Comparison of ENCODE assay signal across 9 cellular contexts in the genomic region with DNA sequence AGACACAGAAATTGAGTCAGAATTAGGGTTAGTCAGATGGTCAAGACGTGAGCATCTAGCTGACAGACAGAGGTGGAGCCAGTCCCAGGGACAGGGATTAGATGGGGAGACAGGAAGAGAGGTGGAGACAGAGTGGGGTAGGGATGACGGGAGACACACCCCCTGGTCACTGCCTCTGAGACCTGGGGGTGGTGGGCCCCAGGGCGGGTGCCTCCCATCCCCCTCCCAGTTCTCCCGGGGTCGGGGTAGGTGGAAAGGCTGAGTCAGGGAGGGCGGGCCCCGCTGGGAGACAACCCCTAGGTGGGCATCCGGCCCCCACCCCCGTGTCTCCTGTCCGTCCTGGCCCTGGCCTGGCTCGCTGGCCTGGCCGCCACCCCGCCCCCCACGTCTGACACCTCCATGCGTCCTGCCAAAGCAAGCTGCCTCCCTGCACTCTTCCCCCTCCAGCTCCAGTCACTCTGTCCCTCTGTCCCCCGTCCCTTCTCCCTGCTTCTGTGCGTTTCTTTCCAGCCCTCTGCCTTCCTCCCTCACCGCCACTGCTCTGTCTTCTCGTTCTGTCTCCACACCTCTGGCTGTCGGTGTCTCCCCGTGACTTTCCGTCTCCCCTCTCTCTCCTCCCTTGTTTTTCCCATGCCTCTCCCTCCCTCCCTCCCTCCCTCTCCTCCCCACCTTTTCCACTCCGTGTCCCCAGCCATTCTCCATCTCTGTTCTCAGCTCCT. TPM values are rescaled to one million over a fixed set of nuclear protein-coding genes. Genes with fewer than 3 reads are reported as not detected.
DNase-seq lines count a peak whose midpoint lies in the region; FAIRE-seq lines count a peak whose summit lies in the region.
"Had no signal": no experiment of that assay in that cellular context is flagged by ENCODE, and none has a peak within 500 bp of the region (broad histone marks: within the 10 kb centered on the region; RNA-seq: fewer than 3 reads in every experiment).

No MANE protein-coding gene starts in this region.

- H3K36me3 ChIP-seq in iPS-15b (ENCODE audit: control insufficient read depth, insufficient read depth, low read length) = peaks cover 9% of the 10 kb centered on the region
- H3K36me3 ChIP-seq in skeletal muscle tissue (ENCODE audit: control insufficient read depth in 3 of 3, insufficient read depth in 3 of 3, low read length in 3 of 3) = peaks cover 13 to 29% (median 17%) of the 10 kb centered on the region in 3 donors

- H3K27ac ChIP-seq in angular gyrus (ENCODE audit: low read depth, low read length) (peak overlapping the region; percentile 93), skeletal muscle tissue (ENCODE audit: low read depth, low read length) (peak overlapping the region; percentile 89)

- no peak overlapping the region for H3K9ac ChIP-seq in iPS-15b (ENCODE audit: low read depth, low read length)
- peak overlapping the region; percentile 65 to 82 (median 77) for H3K9ac ChIP-seq in skeletal muscle tissue (ENCODE audit: low read depth in 1 of 3, low read length in 3 of 3)

- FAIRE-seq in HTR-8/SVneo (lab: Jason Lieb, UNC) = peak; percentile 80
- FAIRE-seq: islet of Langerhans had no signal

- H3K4me3 ChIP-seq in iPS-15b (ENCODE audit: low read depth, low read length) (peak overlapping the region; percentile 47), skeletal muscle tissue (ENCODE audit: low read length in 3 of 3) (peak overlapping the region; percentile 52 to 75 (median 75))

- no peaks in the 10 kb centered on the region for H3K9me3 ChIP-seq in iPS-15b (ENCODE audit: control insufficient read depth, insufficient read depth, low read length)
- H3K9me3 ChIP-seq in skeletal muscle tissue (ENCODE audit: control insufficient read depth in 3 of 3, low read length in 3 of 3) = no peaks in the 10 kb centered on the region

- peak; percentile 23 for DNase-seq in Ammon's horn (ENCODE audit: low spot score)
- peak; percentile 85 for DNase-seq in HTR-8/SVneo (ENCODE audit: insufficient read length, low spot score)
- DNase-seq in GM19240 (ENCODE audit: insufficient read length, low spot score) = no peak
- DNase-seq in NCI-H1694 (lab: John Stamatoyannopoulos, UW) = no peak
- DNase-seq in GF-D8 (lab: John Stamatoyannopoulos, UW) = no peak

- H3K27me3 ChIP-seq in iPS-15b (ENCODE audit: control insufficient read depth, insufficient read depth, low read length) (no peaks in the 10 kb centered on the region), skeletal muscle tissue (ENCODE audit: control insufficient read depth in 3 of 3, insufficient read depth in 3 of 3, low read length in 3 of 3) (no peaks in the 10 kb centered on the region)

- H3K4me1 ChIP-seq in iPS-15b (ENCODE audit: control insufficient read depth, insufficient read depth, low read length) = peaks cover 29% of the 10 kb centered on the region
- H3K4me1 ChIP-seq in skeletal muscle tissue (ENCODE audit: control insufficient read depth in 3 of 3, insufficient read depth in 3 of 3, low read length in 3 of 3) = peaks cover 68 to 81% (median 80%) of the 10 kb centered on the region in 3 donors

RNA-seq across cellular contexts. Expression of a gene that starts 15.1 kb away (rescaled TPM):
- 8.9 TPM for total RNA-seq in skeletal muscle tissue

RNA-seq across cellular contexts. Expression of a gene that starts 28.6 kb away (rescaled TPM):
- 3.1 TPM for total RNA-seq in skeletal muscle tissue

RNA-seq across cellular contexts. Expression of a gene that starts 38.9 kb away (rescaled TPM):
- 2.1 TPM for total RNA-seq in skeletal muscle tissue

RNA-seq across cellular contexts. Expression of a gene that starts 51.3 kb away (rescaled TPM):
- total RNA-seq in skeletal muscle tissue = 2.1 TPM

Comparison
In these comparisons a context has a peak if more than half of its experiments do, and no peak if none do; other contexts are left out.
1. DNase-seq: peak in Ammon's horn (single experiment) and HTR-8/SVneo (single experiment); none in GM19240 (single experiment), NCI-H1694 (single experiment) and GF-D8 (single experiment).